Comparison of ENCODE assay signal across 8 cellular contexts in genomic region chr2:176079851-176080539, GRCh38. TPM values are rescaled to one million over a fixed set of nuclear protein-coding genes. Genes with fewer than 3 reads are reported as not detected.
DNase-seq lines count a peak whose midpoint lies in the region; ATAC-seq and TF ChIP-seq lines count a peak whose summit lies in the region.

No MANE protein-coding gene starts in this region.

- TF ChIP-seq CTCF in right atrium auricular region (IDR thresholded peaks at IDR 0.05): peak; percentile 71 to 79

- POLR2A ChIA-PET in activated CD8-positive, alpha-beta T cell treated with anti-CD3 and anti-CD28 coated beads, Interleukin-2, amount 10 ng/mL, durations not matched to agents 7 days and 5 days (lab: Charles Lee): no interaction called here

- H3K9me3 Mint-ChIP-seq in activated CD8-positive, alpha-beta T cell treated with anti-CD3 and anti-CD28 coated beads, Interleukin-2, amount 10 ng/mL, durations not matched to agents 7 days and 5 days (ENCODE audit: insufficient read depth): peaks cover 7% of the 10 kb centered on the region

- CTCF ChIA-PET in activated CD8-positive, alpha-beta T cell treated with anti-CD3 and anti-CD28 coated beads, Interleukin-2, amount 10 ng/mL, durations not matched to agents 7 days and 5 days (lab: Charles Lee): interaction anchor here (0.8 kb wide), 1 partner anchor 390 kb away, joined by 4 read pairs; no protein-coding TSS in a partner anchor

- no peak for ATAC-seq in activated CD8-positive, alpha-beta T cell treated with anti-CD3 and anti-CD28 coated beads, Interleukin-2, amount 10 ng/mL, durations not matched to agents 7 days and 5 days
- ATAC-seq in GM21423 (IDR thresholded peaks at IDR 0.05; ENCODE audit: unreplicated experiment) (no peak), GM21717 (IDR thresholded peaks at IDR 0.05; ENCODE audit: unreplicated experiment) (no peak)

- peaks cover 76% of the 10 kb centered on the region for H3K27me3 Mint-ChIP-seq in activated CD8-positive, alpha-beta T cell treated with anti-CD3 and anti-CD28 coated beads, Interleukin-2, amount 10 ng/mL, durations not matched to agents 7 days and 5 days (ENCODE audit: low read depth)

- DNase-seq in SKM-1 treated with dmso at 0.1 percent for 144 hours (lab: John Stamatoyannopoulos, UW; ENCODE audit: unreplicated experiment) (peak; percentile 21), SKM-1 (lab: John Stamatoyannopoulos, UW; ENCODE audit: unreplicated experiment) (no peak), NCI-H1417 treated with DMSO at 0.1 percent for 48 hours (lab: John Stamatoyannopoulos, UW) (peak; percentile 59), right atrium auricular region (ENCODE audit: low spot score) (peak; percentile 54)
- DNase-seq in activated CD8-positive, alpha-beta T cell treated with anti-CD3 and anti-CD28 coated beads, Interleukin-2, amount 10 ng/mL, durations not matched to agents 7 days and 5 days: no peak
- DNase-seq in stimulated activated CD8-positive, alpha-beta memory T cell treated with anti-CD3 and anti-CD28 coated beads, Interleukin-4, amount 100 ng/mL, for 48 hours: peak; percentile 69

- peaks cover 0 to 6% of the 10 kb centered on the region in 2 donors for H3K9me3 ChIP-seq in right atrium auricular region

- peaks cover 0 to 31% of the 10 kb centered on the region in 2 donors for H3K4me1 ChIP-seq in right atrium auricular region

- H3K4me3 ChIP-seq in right atrium auricular region: peak overlapping the region in 1 of 2 donors; percentile 35

- H3K4me1 Mint-ChIP-seq in activated CD8-positive, alpha-beta T cell treated with anti-CD3 and anti-CD28 coated beads, Interleukin-2, amount 10 ng/mL, durations not matched to agents 7 days and 5 days (ENCODE audit: low read depth): peaks cover 12% of the 10 kb centered on the region

- peaks cover 21% of the 10 kb centered on the region for H3K36me3 Mint-ChIP-seq in activated CD8-positive, alpha-beta T cell treated with anti-CD3 and anti-CD28 coated beads, Interleukin-2, amount 10 ng/mL, durations not matched to agents 7 days and 5 days (ENCODE audit: low read depth)

- peaks cover 65 to 80% of the 10 kb centered on the region in 2 donors for H3K27me3 ChIP-seq in right atrium auricular region

- H3K36me3 ChIP-seq in right atrium auricular region: no peaks in the 10 kb centered on the region

- no peak overlapping the region for H3K27ac ChIP-seq in right atrium auricular region

- peak overlapping the region; percentile 54 for H3K4me3 Mint-ChIP-seq in activated CD8-positive, alpha-beta T cell treated with anti-CD3 and anti-CD28 coated beads, Interleukin-2, amount 10 ng/mL, durations not matched to agents 7 days and 5 days

- H3K27ac Mint-ChIP-seq in activated CD8-positive, alpha-beta T cell treated with anti-CD3 and anti-CD28 coated beads, Interleukin-2, amount 10 ng/mL, durations not matched to agents 7 days and 5 days: no peak overlapping the region

RNA-seq across cellular contexts. Expression of gene EVX2, which starts 3.8 kb away (rescaled TPM):
- total RNA-seq in activated CD8-positive, alpha-beta T cell treated with anti-CD3 and anti-CD28 coated beads, Interleukin-2, amount 10 ng/mL, durations not matched to agents 7 days and 5 days: not detected
- total RNA-seq in right atrium auricular region: not detected

RNA-seq across cellular contexts. Expression of gene HOXD13, which starts 12.5 kb away (rescaled TPM):
- not detected for total RNA-seq in activated CD8-positive, alpha-beta T cell treated with anti-CD3 and anti-CD28 coated beads, Interleukin-2, amount 10 ng/mL, durations not matched to agents 7 days and 5 days
- total RNA-seq in right atrium auricular region: not detected

RNA-seq across cellular contexts. Expression of gene HOXD12, which starts 19.6 kb away (rescaled TPM):
- not detected for total RNA-seq in activated CD8-positive, alpha-beta T cell treated with anti-CD3 and anti-CD28 coated beads, Interleukin-2, amount 10 ng/mL, durations not matched to agents 7 days and 5 days
- total RNA-seq in right atrium auricular region: not detected

RNA-seq across cellular contexts. Expression of gene HOXD11, which starts 27.1 kb away (rescaled TPM):
- total RNA-seq in activated CD8-positive, alpha-beta T cell treated with anti-CD3 and anti-CD28 coated beads, Interleukin-2, amount 10 ng/mL, durations not matched to agents 7 days and 5 days: not detected
- not detected for total RNA-seq in right atrium auricular region

RNA-seq across cellular contexts. Expression of gene HOXD10, which starts 36.6 kb away (rescaled TPM):
- not detected for total RNA-seq in activated CD8-positive, alpha-beta T cell treated with anti-CD3 and anti-CD28 coated beads, Interleukin-2, amount 10 ng/mL, durations not matched to agents 7 days and 5 days
- not detected for total RNA-seq in right atrium auricular region

Comparison
In these comparisons a context has a peak if more than half of its experiments do, and no peak if none do; other contexts are left out.
1. DNase-seq: peak in SKM-1 treated with dmso at 0.1 percent for 144 hours (single experiment), NCI-H1417 treated with DMSO at 0.1 percent for 48 hours (single experiment), right atrium auricular region (single experiment) and stimulated activated CD8-positive, alpha-beta memory T cell treated with anti-CD3 and anti-CD28 coated beads, Interleukin-4, amount 100 ng/mL, for 48 hours (single experiment); none in SKM-1 (single experiment) and activated CD8-positive, alpha-beta T cell treated with anti-CD3 and anti-CD28 coated beads, Interleukin-2, amount 10 ng/mL, durations not matched to agents 7 days and 5 days (single experiment).